Comparison of ENCODE assay signal across 8 cellular contexts in genomic region chr7:47783456-47784240, GRCh38.
A peak's percentile ranks its signal among the peaks of the same experiment; 100 is the strongest.
DNase-seq lines count a peak whose midpoint lies in the region; ATAC-seq lines count a peak whose summit lies in the region.
"Had no signal": no experiment of that assay in that cellular context is flagged by ENCODE, and none has a peak within 500 bp of the region (broad histone marks: within the 10 kb centered on the region; RNA-seq: fewer than 3 reads in every experiment).

No MANE protein-coding gene starts in this region.

- H4K5ac ChIP-seq in mesendoderm (ENCODE audit: low read length): no peak overlapping the region

- no peak overlapping the region for H3K27ac ChIP-seq in mesendoderm (ENCODE audit: low read depth, low read length)
- peak overlapping the region; percentile 94 to 97 for H3K27ac ChIP-seq in aorta (ENCODE audit: low read depth in 1 of 2, low read length in 2 of 2)
- no peak overlapping the region for H3K27ac ChIP-seq in substantia nigra (ENCODE audit: low read depth, low read length, poor library complexity, severe bottlenecking)

- H3K79me1 ChIP-seq in mesendoderm (ENCODE audit: low read length): no peaks in the 10 kb centered on the region

- WGBS in mesendoderm (ENCODE audit: extremely low coverage, insufficient coverage, low lambda C conversion rate): no CpG with 5 or more reads among the region's 5 CpGs
- WGBS in aorta, 2 donors: 3 to 5% methylated on average over 5 of the region's 5 CpGs

- no peak overlapping the region for H3K18ac ChIP-seq in mesendoderm (ENCODE audit: low read length)

- no peak overlapping the region for H3K4me2 ChIP-seq in mesendoderm (ENCODE audit: low read length)

- no peak overlapping the region for H3K23ac ChIP-seq in mesendoderm (ENCODE audit: low read length)

- H3K4me3 ChIP-seq in MG63: no peak overlapping the region
- no peak overlapping the region for H3K4me3 ChIP-seq in mesendoderm (ENCODE audit: low read length)
- H3K4me3 ChIP-seq in aorta (ENCODE audit: low read length in 2 of 2): no peak overlapping the region

- ATAC-seq in aorta (ENCODE audit: low FRiP score): peak; percentile 83
- ATAC-seq in GM19328 (IDR thresholded peaks at IDR 0.05; ENCODE audit: unreplicated experiment): no peak

- no peaks in the 10 kb centered on the region for H3K27me3 ChIP-seq in MG63
- H3K27me3 ChIP-seq in mesendoderm (ENCODE audit: insufficient read depth, low read length, poor library complexity): no peaks in the 10 kb centered on the region
- H3K27me3 ChIP-seq in aorta (ENCODE audit: control insufficient read depth in 1 of 2, insufficient read depth in 2 of 2, low read length in 1 of 2): no peaks in the 10 kb centered on the region

- DNase-seq in MG63: peak; percentile 75
- peak; percentile 87 to 95 for DNase-seq in dermis microvascular lymphatic vessel endothelial cell (ENCODE audit: low read depth in 2 of 2)
- DNase-seq in mesendoderm: peak; percentile 55
- peak in 1 of 2 donors; percentile 61 for DNase-seq in aorta
- no peak for DNase-seq in substantia nigra (lab: John Stamatoyannopoulos, UW)
- no peak for DNase-seq in NCI-H2081 (lab: John Stamatoyannopoulos, UW)
- DNase-seq: activated CD4-positive, alpha-beta T cell treated with anti-CD3 and anti-CD28 coated beads for 1 hour had no signal

- intact Hi-C loops in aorta (cut with DNase I): loop anchor here in 1 of 2 donors (5.0 to 10.0 kb wide), 2 partner anchors 131 to 199 kb away; partner anchors contain the start of gene TNS3

- peak overlapping the region; percentile 70 for H3K4ac ChIP-seq in mesendoderm (ENCODE audit: low read depth, low read length)

- H3K56ac ChIP-seq in mesendoderm (ENCODE audit: low read length): no peak overlapping the region

- H2BK15ac ChIP-seq in mesendoderm (replicated peaks; ENCODE audit: low read depth): no peak overlapping the region

- H2BK5ac ChIP-seq in mesendoderm (ENCODE audit: low read length): no peak overlapping the region

- no peaks in the 10 kb centered on the region for H3K36me3 ChIP-seq in MG63
- H3K36me3 ChIP-seq in mesendoderm (ENCODE audit: control insufficient read depth, insufficient read depth, low read length): no peaks in the 10 kb centered on the region
- H3K36me3 ChIP-seq in aorta (ENCODE audit: control insufficient read depth in 1 of 2, insufficient read depth in 2 of 2, low read length in 1 of 2): no peaks in the 10 kb centered on the region

- H3K4me1 ChIP-seq in mesendoderm (ENCODE audit: control insufficient read depth, low read depth, low read length) (no peaks in the 10 kb centered on the region), aorta (ENCODE audit: control insufficient read depth in 1 of 2, insufficient read depth in 2 of 2, low read length in 2 of 2) (peaks cover 5 to 16% of the 10 kb centered on the region in 2 donors)

- no peak overlapping the region for H3K9ac ChIP-seq in mesendoderm (ENCODE audit: low read length)

- no peaks in the 10 kb centered on the region for H3K79me2 ChIP-seq in mesendoderm (ENCODE audit: control insufficient read depth, insufficient read depth, low read length)

- no peak overlapping the region for H2AK5ac ChIP-seq in mesendoderm (ENCODE audit: low read length)

- H2BK120ac ChIP-seq in mesendoderm (ENCODE audit: low read depth, low read length): peak overlapping the region; percentile 85

- H4K8ac ChIP-seq in mesendoderm (ENCODE audit: low read depth, low read length): no peak overlapping the region

- H3K9me3 ChIP-seq in MG63 (no peaks in the 10 kb centered on the region), aorta (ENCODE audit: control insufficient read depth, low read length) (no peaks in the 10 kb centered on the region)

Comparison
In these comparisons a context has a peak if more than half of its experiments do, and no peak if none do; other contexts are left out.
1. DNase-seq: peak in MG63 (single experiment), dermis microvascular lymphatic vessel endothelial cell (2 of 2) and mesendoderm (single experiment); none in substantia nigra (0 of 49) and NCI-H2081 (0 of 2).
2. H3K27ac ChIP-seq: peak in aorta (2 of 2); none in mesendoderm (single experiment) and substantia nigra (single experiment).